ENCODE assay signal across 11 cellular contexts in genomic region chr4:56641494-56642051, GRCh38. TPM values are rescaled to one million over a fixed set of nuclear protein-coding genes. Genes with fewer than 3 reads are reported as not detected.
A peak's percentile ranks its signal among the peaks of the same experiment; 100 is the strongest.
DNase-seq lines count a peak whose midpoint lies in the region; TF ChIP-seq lines count a peak whose summit lies in the region.
"Had no signal": no experiment of that assay in that cellular context is flagged by ENCODE, and none has a peak within 500 bp of the region (broad histone marks: within the 10 kb centered on the region; RNA-seq: fewer than 3 reads in every experiment).

No MANE protein-coding gene starts in this region.

- intact Hi-C loops in activated T-helper 1 cell treated with anti-CD3 and anti-CD28 coated beads, Interleukin-12 subunit alpha, Interleukin-12 subunit beta, Interleukin-2, Interleukin-4 antibody, amounts not matched to agents 30 ng/mL and 10 ng/mL and 1 ng/mL, durations not matched to agents 14 hours and 24 hours and 36 hours (cut with micrococcal nuclease): loop anchor here (1.0 kb wide), 1 partner anchor 12 kb away; no protein-coding TSS in a partner anchor

- no peak for DNase-seq in activated naive CD4-positive, alpha-beta T cell treated with anti-CD3 and anti-CD28 coated beads, Interleukin-2, amount 10 ng/mL, durations not matched to agents 7 days and 5 days
- DNase-seq in activated T-helper 1 cell treated with anti-CD3 and anti-CD28 coated beads, Interleukin-12 subunit alpha, Interleukin-12 subunit beta, Interleukin-2, Interleukin-4 antibody, amounts not matched to agents 30 ng/mL and 10 ng/mL and 1 ng/mL, durations not matched to agents 14 hours and 24 hours and 36 hours (ENCODE audit: low spot score): no peak
- DNase-seq in foreskin melanocyte: peak; percentile 95
- no peak for DNase-seq in type B pancreatic cell (ENCODE audit: extremely low spot score, unreplicated experiment)
- DNase-seq in NCI-H146 treated with DMSO at 0.1 percent for 48 hours (lab: John Stamatoyannopoulos, UW; ENCODE audit: unreplicated experiment): no peak
- DNase-seq in substantia nigra (lab: John Stamatoyannopoulos, UW): no peak
- DNase-seq in activated CD4-positive, alpha-beta T cell treated with anti-CD3 and anti-CD28 coated beads for 1 hour: no peak
- DNase-seq: NCI-H774, upper lobe of left lung had no signal

- peaks cover 21% of the 10 kb centered on the region for H3K4me1 Mint-ChIP-seq in activated naive CD4-positive, alpha-beta T cell treated with anti-CD3 and anti-CD28 coated beads, Interleukin-2, amount 50 U/mL, for 24 hours
- H3K4me1 Mint-ChIP-seq in activated naive CD4-positive, alpha-beta T cell treated with anti-CD3 and anti-CD28 coated beads, Interleukin-2, amount 10 ng/mL, durations not matched to agents 7 days and 5 days: no peaks in the 10 kb centered on the region
- peaks cover 40% of the 10 kb centered on the region for H3K4me1 Mint-ChIP-seq in activated T-helper 1 cell treated with anti-CD3 and anti-CD28 coated beads, Interleukin-12 subunit alpha, Interleukin-12 subunit beta, Interleukin-2, Interleukin-4 antibody, amounts not matched to agents 30 ng/mL and 10 ng/mL and 1 ng/mL, durations not matched to agents 14 hours and 24 hours and 36 hours (ENCODE audit: low read depth)
- no peaks in the 10 kb centered on the region for H3K4me1 Mint-ChIP-seq in type B pancreatic cell (ENCODE audit: unreplicated experiment)

- CTCF ChIA-PET in activated naive CD4-positive, alpha-beta T cell treated with anti-CD3 and anti-CD28 coated beads, Interleukin-2, amount 10 ng/mL, durations not matched to agents 7 days and 5 days (lab: Charles Lee): interaction anchor here (1.2 kb wide), 1 partner anchor 159 kb away, joined by 3 read pairs; no protein-coding TSS in a partner anchor

- TF ChIP-seq CTCF in type B pancreatic cell (conservative IDR thresholded peaks at IDR 0.05): peak; percentile 18

- peaks cover 4% of the 10 kb centered on the region for H3K9me3 Mint-ChIP-seq in activated naive CD4-positive, alpha-beta T cell treated with anti-CD3 and anti-CD28 coated beads, Interleukin-2, amount 50 U/mL, for 24 hours
- H3K9me3 Mint-ChIP-seq in activated naive CD4-positive, alpha-beta T cell treated with anti-CD3 and anti-CD28 coated beads, Interleukin-2, amount 10 ng/mL, durations not matched to agents 7 days and 5 days: peaks cover 7% of the 10 kb centered on the region
- peaks cover 8% of the 10 kb centered on the region for H3K9me3 Mint-ChIP-seq in activated T-helper 1 cell treated with anti-CD3 and anti-CD28 coated beads, Interleukin-12 subunit alpha, Interleukin-12 subunit beta, Interleukin-2, Interleukin-4 antibody, amounts not matched to agents 30 ng/mL and 10 ng/mL and 1 ng/mL, durations not matched to agents 14 hours and 24 hours and 36 hours
- H3K9me3 Mint-ChIP-seq in type B pancreatic cell: no peaks in the 10 kb centered on the region

- H3K27me3 Mint-ChIP-seq in activated naive CD4-positive, alpha-beta T cell treated with anti-CD3 and anti-CD28 coated beads, Interleukin-2, amount 50 U/mL, for 24 hours: peaks cover 2% of the 10 kb centered on the region
- H3K27me3 Mint-ChIP-seq in activated naive CD4-positive, alpha-beta T cell treated with anti-CD3 and anti-CD28 coated beads, Interleukin-2, amount 10 ng/mL, durations not matched to agents 7 days and 5 days: peaks cover 5% of the 10 kb centered on the region
- peaks cover 3% of the 10 kb centered on the region for H3K27me3 Mint-ChIP-seq in activated T-helper 1 cell treated with anti-CD3 and anti-CD28 coated beads, Interleukin-12 subunit alpha, Interleukin-12 subunit beta, Interleukin-2, Interleukin-4 antibody, amounts not matched to agents 30 ng/mL and 10 ng/mL and 1 ng/mL, durations not matched to agents 14 hours and 24 hours and 36 hours (ENCODE audit: insufficient read depth)
- no peaks in the 10 kb centered on the region for H3K27me3 Mint-ChIP-seq in type B pancreatic cell
- H3K27me3 Mint-ChIP-seq: dendritic cell treated with granulocyte-macrophage colony-stimulating factor and Interleukin-4, amounts not matched to agents 40 ng/mL and 50 ng/mL, for 4 days had no signal

- peak overlapping the region; percentile 33 for H3K27ac Mint-ChIP-seq in activated naive CD4-positive, alpha-beta T cell treated with anti-CD3 and anti-CD28 coated beads, Interleukin-2, amount 50 U/mL, for 24 hours
- H3K27ac Mint-ChIP-seq in activated naive CD4-positive, alpha-beta T cell treated with anti-CD3 and anti-CD28 coated beads, Interleukin-2, amount 10 ng/mL, durations not matched to agents 7 days and 5 days: no peak overlapping the region
- peak overlapping the region; percentile 82 for H3K27ac Mint-ChIP-seq in activated T-helper 1 cell treated with anti-CD3 and anti-CD28 coated beads, Interleukin-12 subunit alpha, Interleukin-12 subunit beta, Interleukin-2, Interleukin-4 antibody, amounts not matched to agents 30 ng/mL and 10 ng/mL and 1 ng/mL, durations not matched to agents 14 hours and 24 hours and 36 hours
- H3K27ac Mint-ChIP-seq in type B pancreatic cell: peak overlapping the region; percentile 62
- H3K27ac Mint-ChIP-seq: dendritic cell treated with granulocyte-macrophage colony-stimulating factor and Interleukin-4, amounts not matched to agents 40 ng/mL and 50 ng/mL, for 4 days had no signal

- H3K36me3 Mint-ChIP-seq in activated naive CD4-positive, alpha-beta T cell treated with anti-CD3 and anti-CD28 coated beads, Interleukin-2, amount 50 U/mL, for 24 hours: peaks cover 6% of the 10 kb centered on the region
- H3K36me3 Mint-ChIP-seq in activated naive CD4-positive, alpha-beta T cell treated with anti-CD3 and anti-CD28 coated beads, Interleukin-2, amount 10 ng/mL, durations not matched to agents 7 days and 5 days: peaks cover 5% of the 10 kb centered on the region
- H3K36me3 Mint-ChIP-seq in activated T-helper 1 cell treated with anti-CD3 and anti-CD28 coated beads, Interleukin-12 subunit alpha, Interleukin-12 subunit beta, Interleukin-2, Interleukin-4 antibody, amounts not matched to agents 30 ng/mL and 10 ng/mL and 1 ng/mL, durations not matched to agents 14 hours and 24 hours and 36 hours (ENCODE audit: low read depth): peaks cover 7% of the 10 kb centered on the region
- no peaks in the 10 kb centered on the region for H3K36me3 Mint-ChIP-seq in type B pancreatic cell

- no peak overlapping the region for H3K27ac ChIP-seq in substantia nigra (ENCODE audit: low read depth, low read length, poor library complexity, severe bottlenecking)
- H3K27ac ChIP-seq: upper lobe of left lung had no signal

- no peak overlapping the region for H3K4me3 Mint-ChIP-seq in activated naive CD4-positive, alpha-beta T cell treated with anti-CD3 and anti-CD28 coated beads, Interleukin-2, amount 50 U/mL, for 24 hours
- no peak overlapping the region for H3K4me3 Mint-ChIP-seq in activated naive CD4-positive, alpha-beta T cell treated with anti-CD3 and anti-CD28 coated beads, Interleukin-2, amount 10 ng/mL, durations not matched to agents 7 days and 5 days
- no peak overlapping the region for H3K4me3 Mint-ChIP-seq in activated T-helper 1 cell treated with anti-CD3 and anti-CD28 coated beads, Interleukin-12 subunit alpha, Interleukin-12 subunit beta, Interleukin-2, Interleukin-4 antibody, amounts not matched to agents 30 ng/mL and 10 ng/mL and 1 ng/mL, durations not matched to agents 14 hours and 24 hours and 36 hours
- no peak overlapping the region for H3K4me3 Mint-ChIP-seq in type B pancreatic cell
- H3K4me3 Mint-ChIP-seq: dendritic cell treated with granulocyte-macrophage colony-stimulating factor and Interleukin-4, amounts not matched to agents 40 ng/mL and 50 ng/mL, for 4 days had no signal

RNA-seq across cellular contexts. Expression of gene HOPX, which starts 39.5 kb away (rescaled TPM):
- total RNA-seq in activated T-helper 1 cell treated with anti-CD3 and anti-CD28 coated beads, Interleukin-12 subunit alpha, Interleukin-12 subunit beta, Interleukin-2, Interleukin-4 antibody, amounts not matched to agents 30 ng/mL and 10 ng/mL and 1 ng/mL, durations not matched to agents 14 hours and 24 hours and 36 hours: 121 and 128 TPM in 2 replicates
- total RNA-seq in type B pancreatic cell (ENCODE audit: low replicate concordance): 42.1 and 136 TPM in 2 replicates
